In the genomic region with DNA sequence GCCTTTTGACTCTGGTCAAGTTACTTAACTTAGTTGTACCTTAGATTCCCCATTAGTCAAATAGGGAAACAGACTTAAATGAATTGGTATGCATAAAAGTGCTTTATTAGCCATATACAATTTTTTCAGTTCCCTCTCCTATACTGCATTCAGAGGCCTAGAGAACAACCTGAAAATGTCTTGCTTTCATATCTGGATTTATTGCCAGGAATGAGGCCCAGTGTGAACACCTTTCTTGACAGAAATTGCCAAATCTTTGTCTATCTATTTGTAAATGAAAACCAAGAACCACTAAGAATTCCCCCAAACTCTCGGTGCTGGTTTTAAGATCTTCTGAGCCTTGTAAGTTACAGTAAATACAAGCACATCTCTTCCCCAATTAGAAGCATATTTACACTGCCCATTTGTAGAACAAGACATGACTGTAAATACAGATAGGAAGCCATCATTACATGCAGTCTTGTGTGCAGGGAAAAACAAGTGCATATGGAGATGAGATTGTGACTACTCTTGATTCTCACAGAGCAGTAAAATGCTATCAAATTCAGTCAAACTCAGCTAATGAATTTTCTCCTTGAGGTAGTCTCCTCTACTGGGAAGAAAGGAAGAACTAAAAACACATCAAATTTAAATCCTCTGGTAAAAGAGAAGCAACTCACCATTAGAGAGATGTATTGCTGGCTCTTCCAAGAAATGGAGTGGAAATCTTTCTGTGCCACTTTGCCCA, we compare ENCODE assay signal across 34 cellular contexts. TPM values are rescaled to one million over a fixed set of nuclear protein-coding genes. Genes with fewer than 3 reads are reported as not detected.
DNase-seq lines count a peak whose midpoint lies in the region; ATAC-seq and TF ChIP-seq lines count a peak whose summit lies in the region.
"Had no signal": no experiment of that assay in that cellular context is flagged by ENCODE, and none has a peak within 500 bp of the region (broad histone marks: within the 10 kb centered on the region; RNA-seq: fewer than 3 reads in every experiment).

No MANE protein-coding gene starts in this region.

- peaks cover 35% of the 10 kb centered on the region for H3K4me1 Mint-ChIP-seq in stimulated activated memory B cell treated with anti-CD40 and anti-IgM and Interleukin-4, amounts not matched to agents 10 μg/mL and 1 μg/mL and 100 μg/mL, for 72 hours

- H3K27me3 Mint-ChIP-seq in stimulated activated memory B cell treated with anti-CD40 and anti-IgM and Interleukin-4, amounts not matched to agents 10 μg/mL and 1 μg/mL and 100 μg/mL, for 72 hours: no peaks in the 10 kb centered on the region
- H3K27me3 Mint-ChIP-seq: naive B cell, T-helper 17 cell had no signal

- peak; percentile 56 for DNase-seq in GM12865 (ENCODE audit: low read depth)
- no peak for DNase-seq in caudate nucleus (lab: John Stamatoyannopoulos, UW)
- DNase-seq in NCI-H1048 (lab: John Stamatoyannopoulos, UW): no peak
- DNase-seq in HT-29 (ENCODE audit: low spot score): no peak
- DNase-seq in RWPE1 (ENCODE audit: low spot score): no peak
- DNase-seq: activated CD4-positive, alpha-beta T cell treated with anti-CD3 and anti-CD28 coated beads, Interleukin-2, amount 50 U/mL, for 48 hours; activated CD8-positive, alpha-beta memory T cell treated with anti-CD3 and anti-CD28 coated beads, Interleukin-2, amount 50 U/mL, for 48 hours; aorta; GDM1; HCEC 1CT; kidney; naive B cell; NCI-H1105; NCI-H1930; NCI-H2171 treated with DMSO at 0.1 percent for 48 hours; NCI-H524; PC-9; stimulated activated naive CD4-positive, alpha-beta T cell treated with Interleukin-2 at 50 U/mL for 16 hours; T-helper 17 cell; thyroid gland had no signal

- peak overlapping the region; percentile 5 for H3K27ac Mint-ChIP-seq in stimulated activated memory B cell treated with anti-CD40 and anti-IgM and Interleukin-4, amounts not matched to agents 10 μg/mL and 1 μg/mL and 100 μg/mL, for 72 hours
- H3K27ac Mint-ChIP-seq: activated naive CD4-positive, alpha-beta T cell treated with anti-CD3 and anti-CD28 coated beads, Interleukin-2, amount 50 U/mL, for 72 hours; mesothelial cell of epicardium; naive B cell; T-helper 17 cell had no signal

- peak; percentile 37 for ATAC-seq in HG02870 (IDR thresholded peaks at IDR 0.05; ENCODE audit: unreplicated experiment)
- no peak for ATAC-seq in stimulated activated memory B cell treated with anti-CD40 and anti-IgM and Interleukin-4, amounts not matched to agents 10 μg/mL and 1 μg/mL and 100 μg/mL, for 72 hours
- ATAC-seq in HG03097 (IDR thresholded peaks at IDR 0.05; ENCODE audit: low FRiP score, unreplicated experiment): no peak
- ATAC-seq: A549; activated CD4-positive, CD25-positive, alpha-beta regulatory T cell treated with anti-CD3 and anti-CD28 coated beads, Interleukin-2, amount 50 U/mL, for 24 hours; Right ventricle myocardium inferior; SK-N-SH treated with all-trans-retinoic acid at 6 μM for 48 hours; T-helper 17 cell had no signal

- H3K4me3 Mint-ChIP-seq in stimulated activated memory B cell treated with anti-CD40 and anti-IgM and Interleukin-4, amounts not matched to agents 10 μg/mL and 1 μg/mL and 100 μg/mL, for 72 hours: no peak overlapping the region
- H3K4me3 Mint-ChIP-seq: mesothelial cell of epicardium, T-helper 17 cell had no signal

- H3K36me3 Mint-ChIP-seq in stimulated activated memory B cell treated with anti-CD40 and anti-IgM and Interleukin-4, amounts not matched to agents 10 μg/mL and 1 μg/mL and 100 μg/mL, for 72 hours: no peaks in the 10 kb centered on the region
- H3K36me3 Mint-ChIP-seq: activated naive CD4-positive, alpha-beta T cell treated with anti-CD3 and anti-CD28 coated beads, Interleukin-2, amount 50 U/mL, for 72 hours; mesothelial cell of epicardium; naive B cell had no signal

- no peak for TF ChIP-seq CTCF in GM12865 (IDR thresholded peaks at IDR 0.05; ENCODE audit: insufficient read depth, low read depth, low read length, missing control alignments)
- no peak for TF ChIP-seq CTCF in RWPE1 (conservative IDR thresholded peaks at IDR 0.05; ENCODE audit: low read depth)

- H3K9me3 Mint-ChIP-seq in stimulated activated memory B cell treated with anti-CD40 and anti-IgM and Interleukin-4, amounts not matched to agents 10 μg/mL and 1 μg/mL and 100 μg/mL, for 72 hours: no peaks in the 10 kb centered on the region
- H3K9me3 Mint-ChIP-seq: activated naive CD4-positive, alpha-beta T cell treated with anti-CD3 and anti-CD28 coated beads, Interleukin-2, amount 50 U/mL, for 72 hours; mesothelial cell of epicardium; naive B cell had no signal

- CTCF ChIA-PET in RWPE1 (lab: Yijun Ruan, JAX): interaction anchor here (0.7 to 5.3 kb wide), 4 partner anchors 30 to 39 kb away, joined by 3 to 60 read pairs (median 7); no protein-coding TSS in a partner anchor

- POLR2A ChIA-PET in RWPE1 (lab: Yijun Ruan, JAX; ENCODE audit: low non-redundant PET): no interaction called here

- no peak overlapping the region for H3K4me3 ChIP-seq in GM12865 (ENCODE audit: low read depth, low read length)
- H3K4me3 ChIP-seq: A549, PC-9, skin epidermis, thyroid gland, vagina had no signal

- H3K27ac ChIP-seq in caudate nucleus (ENCODE audit: low read depth, low read length) (peak overlapping the region; percentile 97), RWPE1 (no peak overlapping the region)
- H3K27ac ChIP-seq: A549, PC-9, skin epidermis, thyroid gland, vagina had no signal

RNA-seq across cellular contexts. Expression of a gene that starts 5.2 kb away (rescaled TPM):
- 6.6 and 15.2 TPM in 2 replicates for total RNA-seq in HT-29 (2014; rRNA removed; shearing (Covaris generic))

RNA-seq across cellular contexts. Expression of a gene that starts 45.8 kb away (rescaled TPM):
- not detected in 2 replicates for total RNA-seq in HT-29 (2014; rRNA removed; shearing (Covaris generic))
- total RNA-seq: activated naive CD4-positive, alpha-beta T cell treated with anti-CD3 and anti-CD28 coated beads, Interleukin-2, amount 50 U/mL, for 72 hours; aorta; fibroblast of villous mesenchyme; HT1080; kidney; liver; mesothelial cell of epicardium; PC-9; Right ventricle myocardium inferior; T-helper 17 cell; thyroid gland; vagina had no signal
